ENCODE assay signal across 1 cellular context in genomic region chrX:48680925-48681324, GRCh38. TPM values are rescaled to one million over a fixed set of nuclear protein-coding genes. Genes with fewer than 3 reads are reported as not detected.
"Had no signal": no experiment of that assay in that cellular context is flagged by ENCODE, and none has a peak within 500 bp of the region (broad histone marks: within the 10 kb centered on the region; RNA-seq: fewer than 3 reads in every experiment).

No MANE protein-coding gene starts in this region.

RNA-seq across cellular contexts. Expression of gene WAS, which starts 2.7 kb away (rescaled TPM):
- total RNA-seq: bronchial epithelial cell had no signal
